In the genomic region with DNA sequence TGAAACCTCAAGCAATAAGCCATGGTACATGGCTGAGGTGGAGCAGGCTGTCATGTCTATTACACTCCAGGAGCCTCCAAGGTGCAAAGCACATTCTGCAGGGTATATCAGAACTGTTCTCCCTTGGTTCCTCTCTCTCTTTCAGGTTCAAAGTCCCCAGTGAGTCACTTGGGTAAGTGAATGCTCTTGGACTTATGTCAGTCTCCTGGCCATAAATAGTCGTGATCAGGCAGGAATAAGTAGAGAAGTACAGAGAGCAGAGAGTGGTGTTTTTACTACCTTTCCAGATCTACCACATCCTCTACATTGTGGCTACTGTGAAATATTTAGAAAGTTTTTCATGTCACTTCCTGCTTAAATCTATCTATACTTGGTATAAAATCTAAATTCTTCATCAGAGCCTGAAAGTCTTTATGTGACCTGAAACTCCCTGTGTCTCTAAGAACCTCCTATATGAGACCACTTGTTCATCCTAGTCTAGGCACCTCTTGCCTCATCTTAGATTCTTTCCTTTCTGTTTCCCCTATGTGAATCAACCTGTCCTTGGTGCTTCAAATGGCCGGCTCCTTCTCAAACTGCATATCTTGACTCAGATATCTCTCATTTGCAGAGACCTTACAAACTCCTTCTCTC, we compare ENCODE assay signal across 14 cellular contexts.
DNase-seq lines count a peak whose midpoint lies in the region; ATAC-seq and TF ChIP-seq lines count a peak whose summit lies in the region.
"Had no signal": no experiment of that assay in that cellular context is flagged by ENCODE, and none has a peak within 500 bp of the region (broad histone marks: within the 10 kb centered on the region; RNA-seq: fewer than 3 reads in every experiment).

No MANE protein-coding gene starts in this region.

- no peaks in the 10 kb centered on the region for H3K27me3 ChIP-seq in MG63
- H3K27me3 ChIP-seq: ovary had no signal

- DNase-seq in epithelial cell of proximal tubule (ENCODE audit: low read depth): peak; percentile 85
- no peak for DNase-seq in GM10248 (ENCODE audit: extremely low spot score)
- no peak for DNase-seq in MG63
- DNase-seq in KG1 (lab: John Stamatoyannopoulos, UW): no peak
- DNase-seq: dermis blood vessel endothelial cell, HFFc6, NCI-H2029, NCI-H526 treated with DMSO at 0.1 percent for 48 hours, ovary, T-helper 1 cell had no signal

- ATAC-seq in GM18505 (IDR thresholded peaks at IDR 0.05; ENCODE audit: unreplicated experiment): peak; percentile 76
- peak; percentile 91 for ATAC-seq in GM21360 (IDR thresholded peaks at IDR 0.05; ENCODE audit: unreplicated experiment)
- peak; percentile 76 for ATAC-seq in HG03108 (IDR thresholded peaks at IDR 0.05; ENCODE audit: unreplicated experiment)
- no peak for ATAC-seq in HG02763 (IDR thresholded peaks at IDR 0.05; ENCODE audit: unreplicated experiment)

- TF ChIP-seq POLR2A in GM18505 (IDR thresholded peaks at IDR 0.05; ENCODE audit: borderline replicate concordance, extremely low read depth, insufficient read depth, insufficient read length): no peak

- no peaks in the 10 kb centered on the region for H3K9me3 ChIP-seq in MG63
- H3K9me3 ChIP-seq: ovary had no signal

- H3K4me3 ChIP-seq in epithelial cell of proximal tubule (ENCODE audit: low read depth, low read length): no peak overlapping the region
- no peak overlapping the region for H3K4me3 ChIP-seq in MG63
- H3K4me3 ChIP-seq: ovary had no signal

- no peak for TF ChIP-seq CTCF in epithelial cell of proximal tubule (conservative IDR thresholded peaks at IDR 0.05; ENCODE audit: low read depth, low read length)
- no peak for TF ChIP-seq CTCF in GM10248 (IDR thresholded peaks at IDR 0.05; ENCODE audit: control extremely low read depth, extremely low read depth, low read depth, missing control alignments)

- CTCF ChIA-PET in GM10248 (lab: Yijun Ruan, JAX): no interaction called here

- POLR2A ChIA-PET in GM10248 (lab: Yijun Ruan, JAX): no interaction called here

- no peaks in the 10 kb centered on the region for H3K36me3 ChIP-seq in MG63
- H3K36me3 ChIP-seq: ovary had no signal
